ENCODE assay signal across 21 cellular contexts in genomic region chr17:35127751-35128514, GRCh38. TPM values are rescaled to one million over a fixed set of nuclear protein-coding genes. Genes with fewer than 3 reads are reported as not detected.
A peak's percentile ranks its signal among the peaks of the same experiment; 100 is the strongest.
DNase-seq lines count a peak whose midpoint lies in the region; ATAC-seq, FAIRE-seq and TF ChIP-seq lines count a peak whose summit lies in the region.
"Had no signal": no experiment of that assay in that cellular context is flagged by ENCODE, and none has a peak within 500 bp of the region (broad histone marks: within the 10 kb centered on the region; RNA-seq: fewer than 3 reads in every experiment).

No MANE protein-coding gene starts in this region.

- H3K4me1 ChIP-seq in fibroblast of lung (ENCODE audit: control insufficient read depth, extremely low read depth, insufficient read depth, low read length), result peaks cover 24% of the 10 kb centered on the region
- H3K4me1 ChIP-seq in left lung, result no peaks in the 10 kb centered on the region
- no peaks in the 10 kb centered on the region for H3K4me1 ChIP-seq in MM.1S (ENCODE audit: low read length)
- H3K4me1 ChIP-seq: tibial artery had no signal

- H3K4me3 ChIP-seq in fibroblast of lung (replicated peaks in 1 of 4; ENCODE audit: control extremely low read depth in 1 of 4, insufficient read depth in 1 of 4, low read depth in 3 of 4, low read length in 4 of 4) (peak overlapping the region in 1 of 4 experiments; percentile 2), left lung (no peak overlapping the region), MM.1S (ENCODE audit: low read length) (no peak overlapping the region)
- H3K4me3 ChIP-seq: dorsolateral prefrontal cortex, tibial artery had no signal

- H3K9me3 ChIP-seq in fibroblast of lung (ENCODE audit: control insufficient read depth, insufficient read depth, low read depth, low read length) (no peaks in the 10 kb centered on the region), left lung (no peaks in the 10 kb centered on the region), MM.1S (replicated peaks; ENCODE audit: insufficient read depth, low read length) (no peaks in the 10 kb centered on the region)
- H3K9me3 ChIP-seq: tibial artery had no signal

- H2AFZ ChIP-seq in fibroblast of lung (ENCODE audit: low read length), result peak overlapping the region; percentile 46
- H2AFZ ChIP-seq in MM.1S (ENCODE audit: low read length), result no peak overlapping the region

- ATAC-seq in Right ventricle myocardium inferior (peak; percentile 92), left lung (peak; percentile 72), HG02884 (IDR thresholded peaks at IDR 0.05; ENCODE audit: unreplicated experiment) (no peak), HG03097 (IDR thresholded peaks at IDR 0.05; ENCODE audit: low FRiP score, unreplicated experiment) (no peak)
- ATAC-seq: esophagus mucosa, WTC11 had no signal

- H3K4me2 ChIP-seq in fibroblast of lung (ENCODE audit: extremely low read depth, insufficient read depth, low read length) (peak overlapping the region; percentile 71), MM.1S (ENCODE audit: low read depth, low read length) (no peak overlapping the region)

- H4K20me1 ChIP-seq in fibroblast of lung (ENCODE audit: control insufficient read depth, extremely low read depth, insufficient read depth, low read length), result no peaks in the 10 kb centered on the region
- no peaks in the 10 kb centered on the region for H4K20me1 ChIP-seq in MM.1S (ENCODE audit: insufficient read depth, low read length)

- intact Hi-C loops in Right ventricle myocardium inferior (cut with DNase I), result no loop called here
- intact Hi-C loops in cardiac septum (cut with DNase I), result no loop called here
- intact Hi-C loops in left lung (cut with DNase I), result no loop called here

- H3K27me3 ChIP-seq in fibroblast of lung (ENCODE audit: control insufficient read depth, insufficient read depth, low read length) (no peaks in the 10 kb centered on the region), left lung (no peaks in the 10 kb centered on the region), MM.1S (replicated peaks; ENCODE audit: insufficient read depth, low read length) (no peaks in the 10 kb centered on the region)
- H3K27me3 ChIP-seq: dorsolateral prefrontal cortex, tibial artery had no signal

- H3K9ac ChIP-seq in fibroblast of lung (ENCODE audit: insufficient read depth, low read length), result peak overlapping the region; percentile 23
- H3K9ac ChIP-seq in MM.1S (ENCODE audit: low read length), result no peak overlapping the region

- H3K79me2 ChIP-seq in fibroblast of lung (ENCODE audit: control insufficient read depth, insufficient read depth, low read length) (no peaks in the 10 kb centered on the region), MM.1S (ENCODE audit: low read length) (no peaks in the 10 kb centered on the region)

- H3K36me3 ChIP-seq in fibroblast of lung (ENCODE audit: control insufficient read depth, insufficient read depth, low read length), result peaks cover 13% of the 10 kb centered on the region
- peaks cover 0 to 24% of the 10 kb centered on the region in 2 donors for H3K36me3 ChIP-seq in left lung
- H3K36me3 ChIP-seq in MM.1S (replicated peaks; ENCODE audit: insufficient read depth, low read length), result peaks cover 1% of the 10 kb centered on the region

- H3K9me2 ChIP-seq in MM.1S (replicated peaks; ENCODE audit: insufficient read depth, low read length), result no peaks in the 10 kb centered on the region

- no peak for DNase-seq in Right ventricle myocardium inferior (ENCODE audit: missing footprints)
- DNase-seq in cardiac septum (ENCODE audit: low spot score), result no peak
- peak in 1 of 2 donors; percentile 99 for DNase-seq in fibroblast of lung (ENCODE audit: low read depth in 2 of 2)
- no peak for DNase-seq in left lung
- DNase-seq in D721Med (ENCODE audit: insufficient read length, low spot score), result no peak
- DNase-seq in MM.1S, result no peak
- DNase-seq: dorsolateral prefrontal cortex; mammary epithelial cell; NCI-H1105 treated with DMSO at 0.1 percent for 48 hours; NCI-H2171 treated with DMSO at 0.1 percent for 48 hours; stimulated activated CD4-positive, alpha-beta T cell treated with anti-CD3 and anti-CD28 coated beads, Interleukin-2, amount 100 ng/mL, for 24 hours; T-helper 1 cell had no signal

- peak overlapping the region; percentile 79 for H3K27ac ChIP-seq in fibroblast of lung (ENCODE audit: insufficient read depth, low read length)
- H3K27ac ChIP-seq in left lung, result peak overlapping the region; percentile 28 to 58
- no peak overlapping the region for H3K27ac ChIP-seq in MM.1S (ENCODE audit: low read length)
- H3K27ac ChIP-seq: dorsolateral prefrontal cortex, tibial artery had no signal

- TF ChIP-seq CTCF in fibroblast of lung (conservative IDR thresholded peaks at IDR 0.05 in 1 of 2, IDR thresholded peaks at IDR 0.05 in 1 of 2; ENCODE audit: low read depth in 1 of 2, low read length in 2 of 2) (no peak), left lung (IDR thresholded peaks at IDR 0.05) (no peak), D721Med (IDR thresholded peaks at IDR 0.05; ENCODE audit: insufficient read depth, missing control alignments) (no peak), MM.1S (IDR thresholded peaks at IDR 0.05; ENCODE audit: low read length) (no peak)

- no peaks in the 10 kb centered on the region for H3F3A ChIP-seq in MM.1S (ENCODE audit: insufficient read depth, low read length)

- no peak for FAIRE-seq in D721Med (lab: Jason Lieb, UNC)
- FAIRE-seq: G401.6 had no signal

RNA-seq across cellular contexts. Expression of gene FNDC8, which starts 6.5 kb away (rescaled TPM):
- total RNA-seq in Right ventricle myocardium inferior, result not detected
- total RNA-seq in cardiac septum, result not detected
- total RNA-seq in fibroblast of lung, result not detected in 2 replicates
- not detected in 2 replicates for polyA plus RNA-seq in fibroblast of lung
- not detected in 2 replicates for polyA plus RNA-seq in fibroblast of lung (2012)
- polyA minus RNA-seq in fibroblast of lung (ENCODE audit: low replicate concordance), result not detected in 2 replicates
- not detected for total RNA-seq in left lung
- total RNA-seq: A673; activated CD8-positive, alpha-beta memory T cell treated with anti-CD3 and anti-CD28 coated beads for 36 hours; esophagus mucosa; mammary epithelial cell; RPMI7951; WTC11 had no signal
- polyA plus RNA-seq: mammary epithelial cell had no signal

RNA-seq across cellular contexts. Expression of gene RAD51D, which starts 8.3 kb away (rescaled TPM):
- total RNA-seq in Right ventricle myocardium inferior (4.8 TPM), cardiac septum (6.5 TPM), fibroblast of lung (9.8 and 12.6 TPM in 2 replicates), left lung (10 to 100 TPM; 13.6 to 20.8 TPM)
- 15.1 and 15.6 TPM in 2 replicates for polyA plus RNA-seq in fibroblast of lung
- polyA plus RNA-seq in fibroblast of lung (2012), result 12.3 and 13.9 TPM in 2 replicates
- polyA minus RNA-seq in fibroblast of lung (ENCODE audit: low replicate concordance), result 18.7 and 24.6 TPM in 2 replicates

RNA-seq across cellular contexts. Expression of gene NLE1, which starts 14.2 kb away (rescaled TPM):
- total RNA-seq in Right ventricle myocardium inferior, result 3.1 TPM
- 3.8 TPM for total RNA-seq in cardiac septum
- total RNA-seq in fibroblast of lung, result 20.5 and 22.3 TPM in 2 replicates
- 9.4 and 10.9 TPM in 2 replicates for polyA plus RNA-seq in fibroblast of lung
- 13.1 and 15.0 TPM in 2 replicates for polyA plus RNA-seq in fibroblast of lung (2012)
- polyA minus RNA-seq in fibroblast of lung (ENCODE audit: low replicate concordance), result 26.4 and 39.1 TPM in 2 replicates
- total RNA-seq in left lung, result 10 to 100 TPM in 1 of 2 donors, 1 to 10 TPM in 1; 8.7 to 15.3 TPM

RNA-seq across cellular contexts. Expression of gene UNC45B, which starts 19.7 kb away (rescaled TPM):
- 223 TPM for total RNA-seq in Right ventricle myocardium inferior
- total RNA-seq in cardiac septum, result 259 TPM
- not detected in 2 replicates for total RNA-seq in fibroblast of lung
- not detected in 2 replicates for polyA plus RNA-seq in fibroblast of lung
- polyA plus RNA-seq in fibroblast of lung (2012), result not detected in 2 replicates
- not detected in 2 replicates for polyA minus RNA-seq in fibroblast of lung (ENCODE audit: low replicate concordance)
- total RNA-seq in left lung, result under 1 TPM; 0.20 to 0.65 TPM
- total RNA-seq: A673; activated CD8-positive, alpha-beta memory T cell treated with anti-CD3 and anti-CD28 coated beads for 36 hours; esophagus mucosa; RPMI7951 had no signal

Comparison
In these comparisons a context has a peak if more than half of its experiments do, and no peak if none do; other contexts are left out.
1. ATAC-seq: peak in Right ventricle myocardium inferior (single experiment) and left lung (single experiment); none in HG02884 (single experiment) and HG03097 (single experiment).